20 cellular contexts compared by ENCODE assay signal in genomic region chr7:118306771-118307170, GRCh38.
DNase-seq lines count a peak whose midpoint lies in the region; ATAC-seq and TF ChIP-seq lines count a peak whose summit lies in the region.
"Had no signal": no experiment of that assay in that cellular context is flagged by ENCODE, and none has a peak within 500 bp of the region (broad histone marks: within the 10 kb centered on the region; RNA-seq: fewer than 3 reads in every experiment).

No MANE protein-coding gene starts in this region.

- no peak overlapping the region for H3K4me3 ChIP-seq in NB4 (ENCODE audit: low read depth, low read length)
- H3K4me3 ChIP-seq: BLaER1 had no signal

- ATAC-seq in GM21529 (IDR thresholded peaks at IDR 0.05; ENCODE audit: unreplicated experiment) (no peak), HG03097 (IDR thresholded peaks at IDR 0.05; ENCODE audit: low FRiP score, unreplicated experiment) (no peak)
- ATAC-seq: HCT116, Panc1 had no signal

- TF ChIP-seq CTCF in NB4 (IDR thresholded peaks at IDR 0.05; ENCODE audit: low read depth, low read length) = no peak

- DNase-seq in NB4 (ENCODE audit: low read depth) = peak; percentile 36
- DNase-seq in astrocyte of the hippocampus (ENCODE audit: low read depth, low spot score) = peak; percentile 11
- DNase-seq in iris pigment epithelial cell (ENCODE audit: low read depth) = peak; percentile 11
- DNase-seq in stimulated activated CD4-positive, alpha-beta T cell treated with anti-CD3 and anti-CD28 coated beads, Interleukin-4, amount 100 ng/mL, for 24 hours = no peak
- no peak for DNase-seq in CD1c-positive myeloid dendritic cell (ENCODE audit: extremely low spot score)
- DNase-seq: ACHN; Caco-2; CD4-positive, alpha-beta memory T cell; IMR-90; NCI-H1105; NCI-H146; NCI-H2029; NCI-H345; NCI-H524; NCI-H82 had no signal

- TF ChIP-seq POLR2A in NB4 (IDR thresholded peaks at IDR 0.05; ENCODE audit: extremely low read depth, insufficient read length) = no peak

Comparison
In these comparisons a context has a peak if more than half of its experiments do, and no peak if none do; other contexts are left out.
1. DNase-seq: peak in NB4 (single experiment), astrocyte of the hippocampus (single experiment) and iris pigment epithelial cell (single experiment); none in stimulated activated CD4-positive, alpha-beta T cell treated with anti-CD3 and anti-CD28 coated beads, Interleukin-4, amount 100 ng/mL, for 24 hours (single experiment) and CD1c-positive myeloid dendritic cell (single experiment).